1 cellular context compared by ENCODE assay signal in genomic region chr9:68999393-69000105, GRCh38.
TF ChIP-seq lines count a peak whose summit lies in the region.

No MANE protein-coding gene starts in this region.

TF ChIP-seq in GM23338, 12 proteins besides CTCF, POLR2A, EP300 and RAD21 (continued from another document):
- TF ChIP-seq ZNF462 (CRISPR knock-in tag; IDR thresholded peaks at IDR 0.05): no peak
- no peak for TF ChIP-seq ZNF331 (CRISPR knock-in tag; IDR thresholded peaks at IDR 0.05; ENCODE audit: low read depth)
- no peak for TF ChIP-seq EZH2 (IDR thresholded peaks at IDR 0.05; ENCODE audit: low read depth, unreplicated experiment)
